ENCODE assay signal across 19 cellular contexts in genomic region chr14:28762949-28763313, GRCh38. TPM values are rescaled to one million over a fixed set of nuclear protein-coding genes. Genes with fewer than 3 reads are reported as not detected.
A peak's percentile ranks its signal among the peaks of the same experiment; 100 is the strongest.
DNase-seq lines count a peak whose midpoint lies in the region; ATAC-seq and TF ChIP-seq lines count a peak whose summit lies in the region.
"Had no signal": no experiment of that assay in that cellular context is flagged by ENCODE, and none has a peak within 500 bp of the region (broad histone marks: within the 10 kb centered on the region; RNA-seq: fewer than 3 reads in every experiment).

No MANE protein-coding gene starts in this region.

- peak overlapping the region in 4 of 5 experiments; percentile 83 to 99 (median 90) for H3K4me3 Mint-ChIP-seq in brain
- H3K4me3 Mint-ChIP-seq in T-helper 2 cell treated with Interferon-gamma antibody and Interleukin-4, amounts not matched to agents 5 μg/mL and 100 μg/mL, for 36 hours = no peak overlapping the region
- H3K4me3 Mint-ChIP-seq: CD4-positive, CD25-positive, alpha-beta regulatory T cell had no signal

- peaks cover 47% of the 10 kb centered on the region for H3K4me1 Mint-ChIP-seq in brain
- peaks cover 5% of the 10 kb centered on the region for H3K4me1 Mint-ChIP-seq in T-helper 2 cell treated with Interferon-gamma antibody and Interleukin-4, amounts not matched to agents 5 μg/mL and 100 μg/mL, for 36 hours (ENCODE audit: low read depth)

- H3K27me3 Mint-ChIP-seq in brain = peaks cover 61% of the 10 kb centered on the region
- peaks cover 70% of the 10 kb centered on the region for H3K27me3 Mint-ChIP-seq in T-helper 2 cell treated with Interferon-gamma antibody and Interleukin-4, amounts not matched to agents 5 μg/mL and 100 μg/mL, for 36 hours (ENCODE audit: low read depth)

- peaks cover 3% of the 10 kb centered on the region for H3K36me3 Mint-ChIP-seq in brain
- H3K36me3 Mint-ChIP-seq in T-helper 2 cell treated with Interferon-gamma antibody and Interleukin-4, amounts not matched to agents 5 μg/mL and 100 μg/mL, for 36 hours (ENCODE audit: low read depth) = peaks cover 3% of the 10 kb centered on the region
- H3K36me3 Mint-ChIP-seq: CD4-positive, CD25-positive, alpha-beta regulatory T cell had no signal

- ATAC-seq in HG03469 (IDR thresholded peaks at IDR 0.05; ENCODE audit: unreplicated experiment) (no peak), HG03342 (IDR thresholded peaks at IDR 0.05; ENCODE audit: unreplicated experiment) (no peak)
- ATAC-seq: K562 had no signal

- no peak for TF ChIP-seq CTCF in brain (conservative IDR thresholded peaks at IDR 0.05)

- peak; percentile 59 for DNase-seq in NCI-H446 treated with DMSO at 0.1 percent for 48 hours (lab: John Stamatoyannopoulos, UW)
- peak; percentile 2 for DNase-seq in left kidney (ENCODE audit: low read depth, low spot score)
- no peak for DNase-seq in T-helper 2 cell treated with Interferon-gamma antibody and Interleukin-4, amounts not matched to agents 5 μg/mL and 100 μg/mL, for 36 hours (ENCODE audit: low spot score)
- no peak for DNase-seq in NCI-H1092 (lab: John Stamatoyannopoulos, UW)
- DNase-seq: CD4-positive, CD25-positive, alpha-beta regulatory T cell; COR-L47; MG63; NCI-H1417 treated with DMSO at 0.1 percent for 48 hours; NCI-H1930; NCI-H226; NCI-H774; OCI-M1; SJCRH30 had no signal

- peak overlapping the region in 4 of 5 experiments; percentile 93 to 100 (median 99) for H3K27ac Mint-ChIP-seq in brain
- H3K27ac Mint-ChIP-seq in T-helper 2 cell treated with Interferon-gamma antibody and Interleukin-4, amounts not matched to agents 5 μg/mL and 100 μg/mL, for 36 hours = no peak overlapping the region
- H3K27ac Mint-ChIP-seq: CD4-positive, CD25-positive, alpha-beta regulatory T cell had no signal

- peaks cover 0 to 18% (median under 1%) of the 10 kb centered on the region in 5 experiments for H3K9me3 Mint-ChIP-seq in brain
- peaks cover 3% of the 10 kb centered on the region for H3K9me3 Mint-ChIP-seq in T-helper 2 cell treated with Interferon-gamma antibody and Interleukin-4, amounts not matched to agents 5 μg/mL and 100 μg/mL, for 36 hours

RNA-seq across cellular contexts. Expression of gene FOXG1, which starts 3.7 kb away (rescaled TPM):
- 28.3 TPM for polyA plus RNA-seq in brain (ENCODE audit: insufficient read depth, low read depth, low replicate concordance)
- polyA plus RNA-seq: BJ; CD4-positive, CD25-positive, alpha-beta regulatory T cell; HepG2 had no signal

Comparison
In these comparisons a context has a peak if more than half of its experiments do, and no peak if none do; other contexts are left out.
1. DNase-seq: peak in NCI-H446 treated with DMSO at 0.1 percent for 48 hours (single experiment) and left kidney (single experiment); none in T-helper 2 cell treated with Interferon-gamma antibody and Interleukin-4, amounts not matched to agents 5 μg/mL and 100 μg/mL, for 36 hours (single experiment) and NCI-H1092 (single experiment).